Comparison of ENCODE assay signal across 23 cellular contexts in genomic region chr1:155032886-155033285, GRCh38. TPM values are rescaled to one million over a fixed set of nuclear protein-coding genes. Genes with fewer than 3 reads are reported as not detected.
DNase-seq lines count a peak whose midpoint lies in the region; FAIRE-seq and TF ChIP-seq lines count a peak whose summit lies in the region.
"Had no signal": no experiment of that assay in that cellular context is flagged by ENCODE, and none has a peak within 500 bp of the region (broad histone marks: within the 10 kb centered on the region; RNA-seq: fewer than 3 reads in every experiment).

No MANE protein-coding gene starts in this region.

- H2BK120ac ChIP-seq in H1 (replicated peaks; ENCODE audit: low read depth, low read length) = no peak overlapping the region
- H2BK120ac ChIP-seq in neuronal stem cell (ENCODE audit: low read depth, low read length) = no peak overlapping the region

- H2AK5ac ChIP-seq in H1 (ENCODE audit: low read depth, low read length) (no peak overlapping the region), neuronal stem cell (ENCODE audit: low read depth, low read length) (no peak overlapping the region)

- H2BK20ac ChIP-seq in H1 (ENCODE audit: low read length) = no peak overlapping the region

- no peaks in the 10 kb centered on the region for H3K9me3 Mint-ChIP-seq in neural crest cell
- H3K9me3 Mint-ChIP-seq in type B pancreatic cell = no peaks in the 10 kb centered on the region
- H3K9me3 Mint-ChIP-seq: CD4-positive, alpha-beta T cell; CD8-positive, alpha-beta T cell had no signal

- FAIRE-seq in H1 (lab: Jason Lieb, UNC) = no peak
- FAIRE-seq: A549, D721Med, G401.6, GM12892, GM18507 had no signal

- H3K18ac ChIP-seq in H1 (ENCODE audit: extremely low read depth, low read length) = no peak overlapping the region
- no peak overlapping the region for H3K18ac ChIP-seq in neuronal stem cell (ENCODE audit: low read length)

- H3K79me2 ChIP-seq in H1 (ENCODE audit: control insufficient read depth in 1 of 2, insufficient read depth in 2 of 2, low read length in 2 of 2) = no peaks in the 10 kb centered on the region

- H3K23ac ChIP-seq in H1 (ENCODE audit: insufficient read length) (no peak overlapping the region), neuronal stem cell (ENCODE audit: low read depth, low read length, poor library complexity) (no peak overlapping the region)

- H2AFZ ChIP-seq in H1 (ENCODE audit: low read length) (no peak overlapping the region), neuronal stem cell (ENCODE audit: low read length) (no peak overlapping the region)

- H3K27ac Mint-ChIP-seq in neural crest cell (ENCODE audit: unreplicated experiment) (peak overlapping the region; percentile 27), type B pancreatic cell (peak overlapping the region; percentile 36)
- H3K27ac Mint-ChIP-seq: B cell; CD4-positive, alpha-beta T cell; CD8-positive, alpha-beta T cell had no signal

- H4K8ac ChIP-seq in H1 (ENCODE audit: extremely low read depth, insufficient read depth, low read length) (peak overlapping the region; percentile 25; the same call in 1 of the 2 replicates), neuronal stem cell (ENCODE audit: low read depth, low read length) (no peak overlapping the region)

- H3K14ac ChIP-seq in H1 (ENCODE audit: insufficient read length) = no peak overlapping the region
- no peak overlapping the region for H3K14ac ChIP-seq in neuronal stem cell (ENCODE audit: low read length)

- TF ChIP-seq POLR2A in H1 (IDR thresholded peaks at IDR 0.05; ENCODE audit: control extremely low read depth in 1 of 2, low read depth in 2 of 2, low read length in 2 of 2) = no peak

- WGBS in H1 (ENCODE audit: extremely low coverage in 1 of 2, insufficient coverage in 1 of 2, insufficient read length in 1 of 2, insufficient replicate concordance in 2 of 2, low coverage in 1 of 2, low lambda C conversion rate in 2 of 2, missing lambda C conversion rate in 1 of 2), 2 experiments = 92% methylated on average over 11 of the region's 12 CpGs; no CpG with 5 or more reads in 1 of the 2 experiments
- WGBS in neuronal stem cell (ENCODE audit: extremely low coverage in 2 of 2, insufficient read length in 2 of 2, insufficient replicate concordance in 1 of 2), 2 donors = no CpG with 5 or more reads among the region's 12 CpGs

- no peaks in the 10 kb centered on the region for H3K23me2 ChIP-seq in H1 (ENCODE audit: low read depth, low read length)

- H4K5ac ChIP-seq in H1 (ENCODE audit: insufficient read length, low read depth, low read length) = no peak overlapping the region

- H4K20me1 ChIP-seq in H1 (replicated peaks in 1 of 2; ENCODE audit: control insufficient read depth in 1 of 2, insufficient read depth in 2 of 2, low read length in 2 of 2) = no peaks in the 10 kb centered on the region
- H4K20me1 ChIP-seq: BLaER1 treated with 17β-estradiol and CSF1 and Interleukin-3, amounts not matched to agents 10 nM and 100 nM had no signal

- H2BK15ac ChIP-seq in H1 (ENCODE audit: low read length) (no peak overlapping the region), neuronal stem cell (ENCODE audit: low read length) (no peak overlapping the region)

- H3K27me3 ChIP-seq in H1 (replicated peaks in 1 of 4; ENCODE audit: control insufficient read depth in 3 of 4, extremely low read depth in 1 of 4, insufficient read depth in 3 of 4, low read length in 3 of 4) (0 out of 7 replicates have a peak, but pooled peaks cover 0 to 2% (median 0%) of the 10 kb centered on the region in 4 experiments), neuronal stem cell (ENCODE audit: control insufficient read depth in 3 of 3, insufficient read depth in 3 of 3, low read depth in 1 of 3, low read length in 3 of 3) (no peaks in the 10 kb centered on the region)
- H3K27me3 ChIP-seq: BLaER1 treated with 17β-estradiol and CSF1 and Interleukin-3, amounts not matched to agents 10 nM and 100 nM had no signal

- H3K9me3 ChIP-seq in H1 (ENCODE audit: insufficient read depth in 2 of 2, low read depth in 1 of 2, low read length in 1 of 2) (no peaks in the 10 kb centered on the region), neuronal stem cell (replicated peaks in 1 of 2; ENCODE audit: control insufficient read depth in 2 of 2, insufficient read depth in 1 of 2, low read depth in 1 of 2, low read length in 2 of 2) (no peaks in the 10 kb centered on the region)
- H3K9me3 ChIP-seq: A549; BLaER1 treated with 17β-estradiol and CSF1 and Interleukin-3, amounts not matched to agents 10 nM and 100 nM; Caco-2 had no signal

- TF ChIP-seq CTCF in H1 (IDR thresholded peaks at IDR 0.05; ENCODE audit: control extremely low read depth in 1 of 3, insufficient read depth in 1 of 3, low read depth in 1 of 3, low read length in 3 of 3) (no peak), neural crest cell (conservative IDR thresholded peaks at IDR 0.05) (no peak), type B pancreatic cell (conservative IDR thresholded peaks at IDR 0.05) (no peak)

- H3K4me3 ChIP-seq in H1 (ENCODE audit: extremely low read depth in 1 of 4, insufficient read depth in 2 of 4, low read depth in 3 of 4, low read length in 4 of 4) = no peak overlapping the region
- no peak overlapping the region for H3K4me3 ChIP-seq in neuronal stem cell (ENCODE audit: low read length in 2 of 2)
- H3K4me3 ChIP-seq: A549; BLaER1 treated with 17β-estradiol and CSF1 and Interleukin-3, amounts not matched to agents 10 nM and 100 nM had no signal

- POLR2A ChIA-PET in H1 (lab: Charles Lee; ENCODE audit: partially characterized antibody) = interaction anchor here (0.7 to 8.8 kb wide), 4 partner anchors 9 to 96 kb away, joined by 3 to 60 read pairs (median 5); partner anchors contain the start of gene PMVK

- no peaks in the 10 kb centered on the region for H3K4me1 Mint-ChIP-seq in neural crest cell
- H3K4me1 Mint-ChIP-seq in type B pancreatic cell (ENCODE audit: unreplicated experiment) = no peaks in the 10 kb centered on the region
- H3K4me1 Mint-ChIP-seq: B cell had no signal

- no peak overlapping the region for H3K9ac ChIP-seq in H1 (replicated peaks in 1 of 4; ENCODE audit: extremely low read depth in 1 of 4, low read depth in 3 of 4, low read length in 3 of 4)
- no peak overlapping the region for H3K9ac ChIP-seq in neuronal stem cell (ENCODE audit: low read depth, low read length, poor library complexity)
- H3K9ac ChIP-seq: BLaER1 treated with 17β-estradiol and CSF1 and Interleukin-3, amounts not matched to agents 10 nM and 100 nM had no signal

- H2BK12ac ChIP-seq in H1 (ENCODE audit: low read depth, low read length) (no peak overlapping the region), neuronal stem cell (ENCODE audit: low read length) (no peak overlapping the region)

- H2BK5ac ChIP-seq in H1 (ENCODE audit: low read depth, low read length) (no peak overlapping the region), neuronal stem cell (ENCODE audit: low read length) (no peak overlapping the region)

- H3K36me3 Mint-ChIP-seq in neural crest cell (ENCODE audit: low read depth) = no peaks in the 10 kb centered on the region
- H3K36me3 Mint-ChIP-seq in type B pancreatic cell = no peaks in the 10 kb centered on the region
- H3K36me3 Mint-ChIP-seq: CD8-positive, alpha-beta T cell had no signal

- H3K27ac ChIP-seq in H1 (ENCODE audit: low read depth, low read length) (no peak overlapping the region), neuronal stem cell (replicated peaks; ENCODE audit: low read length) (no peak overlapping the region)
- H3K27ac ChIP-seq: 22Rv1; A549; BLaER1 treated with 17β-estradiol and CSF1 and Interleukin-3, amounts not matched to agents 10 nM and 100 nM; C4-2B had no signal

- H3K4me2 ChIP-seq in H1 (ENCODE audit: insufficient read depth in 1 of 2, low read depth in 2 of 2, low read length in 2 of 2) (no peak overlapping the region), neuronal stem cell (ENCODE audit: insufficient read depth, low read length, poor library complexity, severe bottlenecking) (no peak overlapping the region)
- H3K4me2 ChIP-seq: A549; BLaER1 treated with 17β-estradiol and CSF1 and Interleukin-3, amounts not matched to agents 10 nM and 100 nM had no signal

- no peak for TF ChIP-seq EP300 in H1 (IDR thresholded peaks at IDR 0.05; ENCODE audit: borderline replicate concordance in 1 of 2, low read depth in 2 of 2, low read length in 2 of 2)

- H3K36me3 ChIP-seq in H1 (ENCODE audit: control insufficient read depth in 2 of 4, insufficient read depth in 4 of 4, low read length in 3 of 4) (no peaks in the 10 kb centered on the region), neuronal stem cell (replicated peaks in 1 of 2; ENCODE audit: control insufficient read depth in 2 of 2, insufficient read depth in 2 of 2, low read length in 2 of 2) (no peaks in the 10 kb centered on the region)
- H3K36me3 ChIP-seq: BLaER1 treated with 17β-estradiol and CSF1 and Interleukin-3, amounts not matched to agents 10 nM and 100 nM had no signal

- H3K79me1 ChIP-seq in H1 (ENCODE audit: low read depth, low read length) (no peaks in the 10 kb centered on the region), neuronal stem cell (ENCODE audit: low read depth, low read length) (no peaks in the 10 kb centered on the region)

- CTCF ChIA-PET in H1 (lab: Charles Lee; ENCODE audit: partially characterized antibody) = interaction anchor here (0.9 to 9.5 kb wide), 8 partner anchors 11 to 52 kb away, joined by 3 to 76 read pairs (median 8); partner anchors contain the start of gene ADAM15

- no peaks in the 10 kb centered on the region for H3K27me3 Mint-ChIP-seq in neural crest cell (ENCODE audit: low read depth)
- H3K27me3 Mint-ChIP-seq in type B pancreatic cell = peaks cover 4% of the 10 kb centered on the region
- H3K27me3 Mint-ChIP-seq: CD4-positive, alpha-beta T cell had no signal

- H3K4me1 ChIP-seq in H1 (replicated peaks in 1 of 4; ENCODE audit: control insufficient read depth in 3 of 4, insufficient read depth in 4 of 4, low read length in 3 of 4) (no peaks in the 10 kb centered on the region; a peak in 1 of 7 replicates), neuronal stem cell (ENCODE audit: control insufficient read depth in 2 of 2, insufficient read depth in 1 of 2, low read depth in 1 of 2, low read length in 2 of 2) (peaks cover 2 to 5% of the 10 kb centered on the region in 2 donors)
- H3K4me1 ChIP-seq: Caco-2 had no signal

- no peak overlapping the region for H4K91ac ChIP-seq in H1 (replicated peaks; ENCODE audit: insufficient read length, low read length)
- H4K91ac ChIP-seq in neuronal stem cell (ENCODE audit: low read depth, low read length, poor library complexity) = no peak overlapping the region

- no peak overlapping the region for H3K56ac ChIP-seq in H1 (replicated peaks; ENCODE audit: insufficient read length, low read depth, low read length)

- no peak overlapping the region for H3K4ac ChIP-seq in H1 (replicated peaks; ENCODE audit: insufficient read length, low read depth, low read length)
- no peak overlapping the region for H3K4ac ChIP-seq in neuronal stem cell (ENCODE audit: low read length)

- H3K4me3 Mint-ChIP-seq in neural crest cell = no peak overlapping the region
- no peak overlapping the region for H3K4me3 Mint-ChIP-seq in type B pancreatic cell
- H3K4me3 Mint-ChIP-seq: B cell; CD4-positive, alpha-beta T cell; CD8-positive, alpha-beta T cell had no signal

- DNase-seq in H1 (ENCODE audit: low read depth in 1 of 2, low spot score in 2 of 2) = no peak
- no peak for DNase-seq in neural crest cell (ENCODE audit: low read depth, low spot score)
- no peak for DNase-seq in type B pancreatic cell (ENCODE audit: extremely low spot score, unreplicated experiment)
- no peak for DNase-seq in NCI-H2029 (lab: John Stamatoyannopoulos, UW)
- no peak for DNase-seq in neuronal stem cell (ENCODE audit: low spot score)
- DNase-seq: AML-193; Caco-2; Calu3; CD4-positive, alpha-beta T cell; CD8-positive, alpha-beta T cell; DMS79 treated with DMSO at 0.1 percent for 48 hours; GF-D8 had no signal

- TF ChIP-seq RAD21 in H1 (IDR thresholded peaks at IDR 0.05 in 1 of 2, conservative IDR thresholded peaks at IDR 0.05 in 1 of 2; ENCODE audit: low read depth in 2 of 2, low read length in 2 of 2) = no peak

RNA-seq across cellular contexts. Expression of gene DCST2, which starts 0.7 kb away (rescaled TPM):
- 0.43 TPM in 1 of 2 replicates, not detected in the other for total RNA-seq in H1 (2021; fragmentation: NEBNext Ultra II Directional; extraction: Animal tissue kit (Norgen Biotek cat#: 25700))
- 1.7 and 2.1 TPM in 2 replicates for polyA plus RNA-seq in H1 (2011; rRNA removed)
- polyA plus RNA-seq in H1 (2011; cell fraction: cytosol; rRNA removed) = 1.9 TPM
- polyA plus RNA-seq in H1 (2011; cell fraction: nucleus; rRNA removed) = 10.2 TPM
- 0.26 to 1.0 TPM (median 0.74 TPM) in 4 replicates for polyA plus RNA-seq in H1 (2012, experiment 1 of 2)
- 0.13 TPM for polyA plus RNA-seq in H1 (2012, experiment 2 of 2)
- 0.53 TPM for polyA plus RNA-seq in H1 (2013, experiment 1 of 2)
- polyA plus RNA-seq in H1 (2013, experiment 2 of 2) = 0.26 TPM
- polyA minus RNA-seq in H1 (2011; rRNA and poly(A)+ RNA removed) = 0.07 and 1.6 TPM in 2 replicates
- not detected for polyA minus RNA-seq in H1 (2011; cell fraction: cytosol; rRNA and poly(A)+ RNA removed)
- polyA minus RNA-seq in H1 (2011; cell fraction: nucleus; rRNA and poly(A)+ RNA removed) = 0.30 TPM
- total RNA-seq in neural crest cell (1.3 and 3.4 TPM in 2 replicates), type B pancreatic cell (ENCODE audit: low replicate concordance) (1.6 and 2.4 TPM in 2 replicates)
- polyA plus RNA-seq in neuronal stem cell (2013, experiment 1 of 2) = 2.7 TPM
- polyA plus RNA-seq in neuronal stem cell (2013, experiment 2 of 2) = 2.2 TPM

RNA-seq across cellular contexts. Expression of gene DCST1, which starts 0.7 kb away (rescaled TPM):
- not detected in 2 replicates for total RNA-seq in H1 (2021; fragmentation: NEBNext Ultra II Directional; extraction: Animal tissue kit (Norgen Biotek cat#: 25700))
- polyA plus RNA-seq in H1 (2011; rRNA removed) = 0.03 TPM in 1 of 2 replicates, not detected in the other
- not detected for polyA plus RNA-seq in H1 (2011; cell fraction: cytosol; rRNA removed)
- polyA plus RNA-seq in H1 (2011; cell fraction: nucleus; rRNA removed) = 0.24 TPM
- 0.08 TPM in 1 of 4 replicates, not detected in the others for polyA plus RNA-seq in H1 (2012, experiment 1 of 2)
- not detected for polyA plus RNA-seq in H1 (2012, experiment 2 of 2)
- polyA plus RNA-seq in H1 (2013, experiment 1 of 2) = 0.06 TPM
- not detected for polyA plus RNA-seq in H1 (2013, experiment 2 of 2)
- not detected in 2 replicates for polyA minus RNA-seq in H1 (2011; rRNA and poly(A)+ RNA removed)
- polyA minus RNA-seq in H1 (2011; cell fraction: cytosol; rRNA and poly(A)+ RNA removed) = not detected
- polyA minus RNA-seq in H1 (2011; cell fraction: nucleus; rRNA and poly(A)+ RNA removed) = not detected
- not detected in 2 replicates for total RNA-seq in neural crest cell
- total RNA-seq in type B pancreatic cell (ENCODE audit: low replicate concordance) = not detected in 2 replicates
- 0.03 TPM for polyA plus RNA-seq in neuronal stem cell (2013, experiment 1 of 2)
- polyA plus RNA-seq in neuronal stem cell (2013, experiment 2 of 2) = 0.06 TPM
- total RNA-seq: A172, B cell, Caco-2 had no signal
- polyA plus RNA-seq: BJ had no signal

RNA-seq across cellular contexts. Expression of gene ADAM15, which starts 18.2 kb away (rescaled TPM):
- 32.2 and 32.9 TPM in 2 replicates for total RNA-seq in H1 (2021; fragmentation: NEBNext Ultra II Directional; extraction: Animal tissue kit (Norgen Biotek cat#: 25700))
- 37.6 and 51.2 TPM in 2 replicates for polyA plus RNA-seq in H1 (2011; rRNA removed)
- 30.7 TPM for polyA plus RNA-seq in H1 (2011; cell fraction: cytosol; rRNA removed)
- 105 TPM for polyA plus RNA-seq in H1 (2011; cell fraction: nucleus; rRNA removed)
- polyA plus RNA-seq in H1 (2012, experiment 1 of 2) = 19.9 to 42.2 TPM (median 37.8 TPM) in 4 replicates
- 40.9 TPM for polyA plus RNA-seq in H1 (2012, experiment 2 of 2)
- polyA plus RNA-seq in H1 (2013, experiment 1 of 2) = 29.2 TPM
- 29.2 TPM for polyA plus RNA-seq in H1 (2013, experiment 2 of 2)
- polyA minus RNA-seq in H1 (2011; rRNA and poly(A)+ RNA removed) = 40.1 and 41.1 TPM in 2 replicates
- 45.4 TPM for polyA minus RNA-seq in H1 (2011; cell fraction: cytosol; rRNA and poly(A)+ RNA removed)
- 30.4 TPM for polyA minus RNA-seq in H1 (2011; cell fraction: nucleus; rRNA and poly(A)+ RNA removed)
- total RNA-seq in neural crest cell (82.2 and 85.1 TPM in 2 replicates), type B pancreatic cell (ENCODE audit: low replicate concordance) (61.9 and 69.0 TPM in 2 replicates)
- polyA plus RNA-seq in neuronal stem cell (2013, experiment 1 of 2) = 32.1 TPM
- polyA plus RNA-seq in neuronal stem cell (2013, experiment 2 of 2) = 31.7 TPM

RNA-seq across cellular contexts. Expression of gene ZBTB7B, which starts 30.3 kb away (rescaled TPM):
- 22.1 and 24.5 TPM in 2 replicates for total RNA-seq in H1 (2021; fragmentation: NEBNext Ultra II Directional; extraction: Animal tissue kit (Norgen Biotek cat#: 25700))
- polyA plus RNA-seq in H1 (2011; rRNA removed) = 36.9 and 38.3 TPM in 2 replicates
- 28.7 TPM for polyA plus RNA-seq in H1 (2011; cell fraction: cytosol; rRNA removed)
- 38.2 TPM for polyA plus RNA-seq in H1 (2011; cell fraction: nucleus; rRNA removed)
- polyA plus RNA-seq in H1 (2012, experiment 1 of 2) = 11.5 to 24.0 TPM (median 20.2 TPM) in 4 replicates
- polyA plus RNA-seq in H1 (2012, experiment 2 of 2) = 15.2 TPM
- polyA plus RNA-seq in H1 (2013, experiment 1 of 2) = 8.9 TPM
- polyA plus RNA-seq in H1 (2013, experiment 2 of 2) = 9.4 TPM
- polyA minus RNA-seq in H1 (2011; rRNA and poly(A)+ RNA removed) = 16.1 and 19.4 TPM in 2 replicates
- 22.2 TPM for polyA minus RNA-seq in H1 (2011; cell fraction: cytosol; rRNA and poly(A)+ RNA removed)
- polyA minus RNA-seq in H1 (2011; cell fraction: nucleus; rRNA and poly(A)+ RNA removed) = 19.9 TPM
- total RNA-seq in neural crest cell (5.9 and 6.9 TPM in 2 replicates), type B pancreatic cell (ENCODE audit: low replicate concordance) (38.1 and 75.9 TPM in 2 replicates)
- polyA plus RNA-seq in neuronal stem cell (2013, experiment 1 of 2) = 5.5 TPM
- 5.6 TPM for polyA plus RNA-seq in neuronal stem cell (2013, experiment 2 of 2)

RNA-seq across cellular contexts. Expression of gene EFNA4, which starts 30.7 kb away (rescaled TPM):
- 18.5 and 21.9 TPM in 2 replicates for total RNA-seq in H1 (2021; fragmentation: NEBNext Ultra II Directional; extraction: Animal tissue kit (Norgen Biotek cat#: 25700))
- polyA plus RNA-seq in H1 (2011; rRNA removed) = 23.2 and 23.9 TPM in 2 replicates
- polyA plus RNA-seq in H1 (2011; cell fraction: cytosol; rRNA removed) = 21.9 TPM
- 30.6 TPM for polyA plus RNA-seq in H1 (2011; cell fraction: nucleus; rRNA removed)
- 19.2 to 24.8 TPM (median 23.5 TPM) in 4 replicates for polyA plus RNA-seq in H1 (2012, experiment 1 of 2)
- 37.0 TPM for polyA plus RNA-seq in H1 (2012, experiment 2 of 2)
- polyA plus RNA-seq in H1 (2013, experiment 1 of 2) = 27.7 TPM
- polyA plus RNA-seq in H1 (2013, experiment 2 of 2) = 31.5 TPM
- 13.4 and 16.4 TPM in 2 replicates for polyA minus RNA-seq in H1 (2011; rRNA and poly(A)+ RNA removed)
- polyA minus RNA-seq in H1 (2011; cell fraction: cytosol; rRNA and poly(A)+ RNA removed) = 10.6 TPM
- 8.8 TPM for polyA minus RNA-seq in H1 (2011; cell fraction: nucleus; rRNA and poly(A)+ RNA removed)
- total RNA-seq in neural crest cell (26.4 and 28.5 TPM in 2 replicates), type B pancreatic cell (ENCODE audit: low replicate concordance) (21.2 and 22.1 TPM in 2 replicates)
- polyA plus RNA-seq in neuronal stem cell (2013, experiment 1 of 2) = 24.6 TPM
- polyA plus RNA-seq in neuronal stem cell (2013, experiment 2 of 2) = 24.2 TPM
